ENCODE assay signal across 1 cellular context in genomic region chr17:47315451-47316266, GRCh38.
TF ChIP-seq lines count a peak whose summit lies in the region.

No MANE protein-coding gene starts in this region.

TF ChIP-seq in GM12878, 131 proteins besides CTCF, POLR2A, EP300 and RAD21 (continued from another document):
- peak; percentile 22 for TF ChIP-seq E2F8 (IDR thresholded peaks at IDR 0.05; ENCODE audit: low read depth, partially characterized antibody)
- TF ChIP-seq SMARCA5 (IDR thresholded peaks at IDR 0.05): 0 out of 2 replicates have a peak, but pooled peaks have one; percentile 29
- TF ChIP-seq E4F1 (IDR thresholded peaks at IDR 0.05; ENCODE audit: borderline replicate concordance, partially characterized antibody): no peak
- TF ChIP-seq RB1 (IDR thresholded peaks at IDR 0.05; ENCODE audit: borderline replicate concordance): peak; percentile 67; the same call in 1 of the 2 replicates
- TF ChIP-seq ATF7 (IDR thresholded peaks at IDR 0.05; ENCODE audit: low read depth): peak; percentile 80
- 0 out of 2 replicates have a peak, but pooled peaks have one; percentile 14 for TF ChIP-seq NFIC (IDR thresholded peaks at IDR 0.05; ENCODE audit: low read depth, low read length)
- TF ChIP-seq SMC3 (IDR thresholded peaks at IDR 0.05; ENCODE audit: borderline replicate concordance, low read length): peak; percentile 97
- 0 out of 2 replicates have a peak, but pooled peaks have one; percentile 12 for TF ChIP-seq ZNF592 (IDR thresholded peaks at IDR 0.05)
- peak; percentile 70; the same call in 1 of the 2 replicates for TF ChIP-seq YY1 (IDR thresholded peaks at IDR 0.05; ENCODE audit: low read depth, low read length)
- no peak for TF ChIP-seq IKZF1 (conservative IDR thresholded peaks at IDR 0.05)
- no peak for TF ChIP-seq SUPT20H (IDR thresholded peaks at IDR 0.05; ENCODE audit: borderline replicate concordance, control insufficient read depth, low read depth, low read length)
